In genomic region chr15:100918690-100919480, GRCh38 we compare ENCODE assay signal across 8 cellular contexts. TPM values are rescaled to one million over a fixed set of nuclear protein-coding genes. Genes with fewer than 3 reads are reported as not detected.
A peak's percentile ranks its signal among the peaks of the same experiment; 100 is the strongest.
DNase-seq lines count a peak whose midpoint lies in the region; ATAC-seq and TF ChIP-seq lines count a peak whose summit lies in the region.

Gene LRRK1, plus strand, starts transcription at chr15:100919357. Its CDS starts 5,276 bp downstream, at chr15:100924633.

- peak within 1 kb of the TSS; percentile 52 for H3K9ac ChIP-seq in muscle layer of colon (ENCODE audit: low read length)

- TF ChIP-seq POLR2A in vagina (IDR thresholded peaks at IDR 0.05): peak in 1 of 2 donors; percentile 16

- TF ChIP-seq CTCF in epithelial cell of esophagus (IDR thresholded peaks at IDR 0.05; ENCODE audit: insufficient read depth, low read depth, low read length, missing control alignments) (no peak), vagina (IDR thresholded peaks at IDR 0.05) (peak in 1 of 3 experiments; percentile 4)

- ATAC-seq in HG03342 (IDR thresholded peaks at IDR 0.05; ENCODE audit: unreplicated experiment): peak; percentile 30
- ATAC-seq in T-helper 17 cell: peak; percentile 49
- ATAC-seq in HG03159 (IDR thresholded peaks at IDR 0.05; ENCODE audit: unreplicated experiment): no peak

- intact Hi-C loops in vagina (cut with DNase I): loop anchor here (1.0 to 10.0 kb wide), 2 partner anchors 88 to 336 kb away; partner anchors contain the start of gene CHSY1

- H3K9me3 ChIP-seq in T-helper 17 cell (ENCODE audit: control insufficient read depth, low read length, poor library complexity, severe bottlenecking): no peaks in the 10 kb centered on the region
- H3K9me3 ChIP-seq in muscle layer of colon (ENCODE audit: low read length): no peaks in the 10 kb centered on the region
- H3K9me3 ChIP-seq in vagina: no peaks in the 10 kb centered on the region

- H3K4me1 ChIP-seq in muscle layer of colon (ENCODE audit: insufficient read depth, low read length) (peaks cover 4% of the 10 kb centered on the region), vagina (peaks cover 35% of the 10 kb centered on the region)

- H3K27me3 ChIP-seq in muscle layer of colon (ENCODE audit: control insufficient read depth in 1 of 2, insufficient read depth in 2 of 2, low read length in 2 of 2): no peaks in the 10 kb centered on the region
- no peaks in the 10 kb centered on the region for H3K27me3 ChIP-seq in vagina

- H3K27ac ChIP-seq in muscle layer of colon (ENCODE audit: low read depth, low read length) (peak within 1 kb of the TSS; percentile 80), vagina (peak within 1 kb of the TSS; percentile 88)

- H3K27me3 Mint-ChIP-seq in T-helper 17 cell: peaks cover 69% of the 10 kb centered on the region

- H3K36me3 ChIP-seq in muscle layer of colon (ENCODE audit: insufficient read depth, low read length) (no peaks in the 10 kb centered on the region), vagina (no peaks in the 10 kb centered on the region)

- peak; percentile 40 for DNase-seq in stimulated activated CD4-positive, alpha-beta T cell treated with anti-CD3 and anti-CD28 coated beads, Interleukin-15, amount 100 ng/mL, for 24 hours
- no peak for DNase-seq in stimulated activated CD4-positive, alpha-beta T cell treated with anti-CD3 and anti-CD28 coated beads, Interleukin-4, amount 100 ng/mL, for 24 hours
- DNase-seq in T-helper 17 cell: no peak
- peak; percentile 55 for DNase-seq in epithelial cell of esophagus (ENCODE audit: low read depth)
- peak in 1 of 2 donors; percentile 81 for DNase-seq in vagina (ENCODE audit: extremely low spot score in 2 of 2)

- peaks cover 19% of the 10 kb centered on the region for H3K4me1 Mint-ChIP-seq in T-helper 17 cell

- H3K27ac Mint-ChIP-seq in T-helper 17 cell: no peak within 1 kb of the TSS

- peaks cover 5% of the 10 kb centered on the region for H3K36me3 Mint-ChIP-seq in T-helper 17 cell (ENCODE audit: low read depth)

- peak within 1 kb of the TSS; percentile 82 for H3K4me3 ChIP-seq in epithelial cell of esophagus (ENCODE audit: low read length)
- peak within 1 kb of the TSS; percentile 84 to 91 for H3K4me3 ChIP-seq in muscle layer of colon (ENCODE audit: low read depth in 1 of 2, low read length in 2 of 2)
- peak within 1 kb of the TSS; percentile 78 to 83 for H3K4me3 ChIP-seq in vagina

- peak within 1 kb of the TSS; percentile 92 for H3K4me3 Mint-ChIP-seq in T-helper 17 cell

RNA-seq across cellular contexts. Expression of gene LRRK1, which starts in this region (rescaled TPM):
- 1 to 10 TPM; 1.5 to 2.1 TPM for total RNA-seq in T-helper 17 cell
- total RNA-seq in vagina: 21.1 TPM

Comparison
In these comparisons a context has a peak if more than half of its experiments do, and no peak if none do; other contexts are left out.
1. DNase-seq: peak in stimulated activated CD4-positive, alpha-beta T cell treated with anti-CD3 and anti-CD28 coated beads, Interleukin-15, amount 100 ng/mL, for 24 hours (single experiment) and epithelial cell of esophagus (single experiment); none in stimulated activated CD4-positive, alpha-beta T cell treated with anti-CD3 and anti-CD28 coated beads, Interleukin-4, amount 100 ng/mL, for 24 hours (single experiment) and T-helper 17 cell (0 of 3).
2. Peak in every context shown above with its lines, with median percentiles within 50 percentile points of each other: H3K4me3 ChIP-seq.